8 cellular contexts compared by ENCODE assay signal in genomic region chr1:201450721-201451291, GRCh38. TPM values are rescaled to one million over a fixed set of nuclear protein-coding genes. Genes with fewer than 3 reads are reported as not detected.
DNase-seq lines count a peak whose midpoint lies in the region; ATAC-seq and TF ChIP-seq lines count a peak whose summit lies in the region.

No MANE protein-coding gene starts in this region.

- no peak for TF ChIP-seq CTCF in DND-41 (IDR thresholded peaks at IDR 0.05; ENCODE audit: borderline replicate concordance, extremely low read depth, low read length, poor library complexity, severe bottlenecking)
- no peak for TF ChIP-seq CTCF in fibroblast of the aortic adventitia (IDR thresholded peaks at IDR 0.05; ENCODE audit: insufficient read depth, low read length)

- no peaks in the 10 kb centered on the region for H3K9me3 Mint-ChIP-seq in stimulated activated naive CD8-positive, alpha-beta T cell treated with anti-CD3 and anti-CD28 coated beads, Interleukin-15, amount 100 ng/mL, for 72 hours

- no peak overlapping the region for H3K27ac ChIP-seq in DND-41 (ENCODE audit: low read length)

- peaks cover 43% of the 10 kb centered on the region for H3K4me1 Mint-ChIP-seq in stimulated activated naive CD8-positive, alpha-beta T cell treated with anti-CD3 and anti-CD28 coated beads, Interleukin-15, amount 100 ng/mL, for 72 hours

- peak; percentile 41 for DNase-seq in DND-41
- peak; percentile 83 for DNase-seq in RPMI7951 (ENCODE audit: low read depth)
- DNase-seq in fibroblast of the aortic adventitia (ENCODE audit: low read depth), result peak; percentile 91
- peak; percentile 75 for DNase-seq in pons (ENCODE audit: low spot score)
- DNase-seq in NOMO-1 (lab: John Stamatoyannopoulos, UW; ENCODE audit: unreplicated experiment in 2 of 2), result no peak
- DNase-seq in stimulated activated naive CD8-positive, alpha-beta T cell treated with anti-CD3 and anti-CD28 coated beads, Interleukin-15, amount 100 ng/mL, for 72 hours, result no peak
- no peak for DNase-seq in SHP77 treated with DMSO at 0.1 percent for 48 hours (lab: John Stamatoyannopoulos, UW)

- H3K4me3 Mint-ChIP-seq in stimulated activated naive CD8-positive, alpha-beta T cell treated with anti-CD3 and anti-CD28 coated beads, Interleukin-15, amount 100 ng/mL, for 72 hours, result peak overlapping the region in 1 of 2 donors; percentile 54

- peaks cover 30% of the 10 kb centered on the region for H3K4me1 ChIP-seq in DND-41 (ENCODE audit: insufficient read depth, low read length)

- H3K79me2 ChIP-seq in DND-41 (ENCODE audit: insufficient read depth, low read length), result no peaks in the 10 kb centered on the region

- H3K4me3 ChIP-seq in DND-41 (ENCODE audit: low read depth in 1 of 2, low read length in 2 of 2) (no peak overlapping the region), fibroblast of the aortic adventitia (ENCODE audit: low read depth, low read length) (no peak overlapping the region)

- ATAC-seq in DND-41 (ENCODE audit: insufficient read depth, low read depth) (0 out of 3 replicates have a peak, but pooled peaks have one; percentile 20), GM18873 (IDR thresholded peaks at IDR 0.05; ENCODE audit: low FRiP score, unreplicated experiment) (no peak)
- no peak for ATAC-seq in stimulated activated naive CD8-positive, alpha-beta T cell treated with anti-CD3 and anti-CD28 coated beads, Interleukin-15, amount 100 ng/mL, for 72 hours

- H3K27me3 Mint-ChIP-seq in stimulated activated naive CD8-positive, alpha-beta T cell treated with anti-CD3 and anti-CD28 coated beads, Interleukin-15, amount 100 ng/mL, for 72 hours, result peaks cover 65% of the 10 kb centered on the region

- no peak overlapping the region for H2AFZ ChIP-seq in DND-41 (ENCODE audit: low read depth, low read length)

- no peaks in the 10 kb centered on the region for H3K27me3 ChIP-seq in DND-41 (ENCODE audit: insufficient read depth, low read length, poor library complexity)

- no peaks in the 10 kb centered on the region for H3K36me3 ChIP-seq in DND-41 (ENCODE audit: insufficient read depth, low read length)

- no peaks in the 10 kb centered on the region for H3K9me3 ChIP-seq in DND-41 (ENCODE audit: insufficient read depth, low read length, severe bottlenecking)

- no peak overlapping the region for H3K4me2 ChIP-seq in DND-41 (ENCODE audit: insufficient read depth, low read length)

- H3K27ac Mint-ChIP-seq in stimulated activated naive CD8-positive, alpha-beta T cell treated with anti-CD3 and anti-CD28 coated beads, Interleukin-15, amount 100 ng/mL, for 72 hours, result no peak overlapping the region

- H4K20me1 ChIP-seq in DND-41 (ENCODE audit: insufficient read depth, low read length), result no peaks in the 10 kb centered on the region

- H3K9ac ChIP-seq in DND-41 (ENCODE audit: low read depth, low read length), result no peak overlapping the region

RNA-seq across cellular contexts. Expression of gene PHLDA3, which starts 18.2 kb away (rescaled TPM):
- total RNA-seq in RPMI7951 (2014; rRNA removed; shearing (Covaris generic)), result 6.4 and 15.8 TPM in 2 replicates
- total RNA-seq in fibroblast of the aortic adventitia (ENCODE audit: low replicate concordance), result 68.6 and 164 TPM in 2 replicates

RNA-seq across cellular contexts. Expression of gene TNNI1, which starts 29.3 kb away (rescaled TPM):
- 0.10 and 0.24 TPM in 2 replicates for total RNA-seq in RPMI7951 (2014; rRNA removed; shearing (Covaris generic))
- 0.27 TPM in 1 of 2 replicates, not detected in the other for total RNA-seq in fibroblast of the aortic adventitia (ENCODE audit: low replicate concordance)

RNA-seq across cellular contexts. Expression of gene LAD1, which starts 51.7 kb away (rescaled TPM):
- not detected in 2 replicates for total RNA-seq in RPMI7951 (2014; rRNA removed; shearing (Covaris generic))
- not detected in 2 replicates for total RNA-seq in fibroblast of the aortic adventitia (ENCODE audit: low replicate concordance)

RNA-seq across cellular contexts. Expression of gene CSRP1, which starts 56.1 kb away (rescaled TPM):
- 292 and 402 TPM in 2 replicates for total RNA-seq in RPMI7951 (2014; rRNA removed; shearing (Covaris generic))
- total RNA-seq in fibroblast of the aortic adventitia (ENCODE audit: low replicate concordance), result 86.9 and 120 TPM in 2 replicates

Comparison
In these comparisons a context has a peak if more than half of its experiments do, and no peak if none do; other contexts are left out.
1. DNase-seq: peak in DND-41 (single experiment), RPMI7951 (single experiment), fibroblast of the aortic adventitia (single experiment) and pons (single experiment); none in NOMO-1 (0 of 2), stimulated activated naive CD8-positive, alpha-beta T cell treated with anti-CD3 and anti-CD28 coated beads, Interleukin-15, amount 100 ng/mL, for 72 hours (0 of 2) and SHP77 treated with DMSO at 0.1 percent for 48 hours (single experiment).